Comparison of ENCODE assay signal across 38 cellular contexts in the genomic region with DNA sequence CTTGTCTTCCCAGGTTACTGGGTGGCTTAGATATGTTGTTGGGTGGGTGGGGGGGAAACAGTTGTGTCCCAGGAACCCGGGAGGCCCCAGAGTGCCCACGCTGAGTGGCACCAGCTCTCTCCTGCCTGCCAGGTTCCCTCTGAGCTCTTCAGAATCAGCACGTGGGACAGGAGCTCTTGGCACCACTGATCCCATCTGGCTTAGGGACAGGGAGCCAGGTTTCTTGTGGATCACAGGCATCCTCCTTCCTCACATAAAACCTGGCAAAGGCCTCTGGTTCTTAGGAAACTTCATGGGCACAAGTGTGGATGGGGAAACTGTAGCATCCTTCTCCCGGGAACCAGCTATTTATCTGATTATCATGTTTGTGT. TPM values are rescaled to one million over a fixed set of nuclear protein-coding genes. Genes with fewer than 3 reads are reported as not detected.
"Had no signal": no experiment of that assay in that cellular context is flagged by ENCODE, and none has a peak within 500 bp of the region (broad histone marks: within the 10 kb centered on the region; RNA-seq: fewer than 3 reads in every experiment).

No MANE protein-coding gene starts in this region.

- DNase-seq: activated CD4-positive, alpha-beta T cell treated with anti-CD3 and anti-CD28 coated beads, Interleukin-2, amount 10 ng/mL, durations not matched to agents 24 days and 14 days; activated CD4-positive, alpha-beta T cell treated with anti-CD3 and anti-CD28 coated beads, Interleukin-2, amount 50 U/mL, for 4 hours; activated CD4-positive, CD25-positive, alpha-beta regulatory T cell; activated CD8-positive, alpha-beta T cell treated with anti-CD3 and anti-CD28 coated beads for 36 hours; activated gamma-delta T cell treated with Interleukin-2 at 50 U/mL for 16 hours; activated naive CD4-positive, alpha-beta T cell treated with anti-CD3 and anti-CD28 coated beads for 36 hours; activated T-cell treated with anti-CD3 and anti-CD28 coated beads, Interleukin-2, amount 50 U/mL, for 24 hours; body of pancreas; caudate nucleus; Karpas-422; KBM-7; NCI-H1105; NCI-H1436; NCI-H1694 treated with DMSO at 0.1 percent for 48 hours; NCI-H2029; NCI-H2171; NCI-H510A; NCI-H526; NCI-H748 treated with DMSO at 0.1 percent for 48 hours; NK-92 treated with Interleukin-12 subunit alpha and Interleukin-12 subunit beta, amount 100 ng/mL, for 24 hours; PC-3; Peyer's patch; RPMI8226; SIG-M5; SW 1271; T-helper 1 cell; T-helper 2 cell; T-helper 9 cell had no signal

- H3K27ac ChIP-seq: adrenal gland, body of pancreas, breast epithelium, Peyer's patch, VCaP had no signal

- H3K9me3 ChIP-seq: adrenal gland, body of pancreas, breast epithelium, Peyer's patch had no signal

- ATAC-seq: activated CD8-positive, alpha-beta T cell treated with anti-CD3 and anti-CD28 coated beads for 36 hours; activated naive CD4-positive, alpha-beta T cell treated with anti-CD3 and anti-CD28 coated beads, Interleukin-2, amount 50 U/mL, for 72 hours; body of pancreas; PC-3; Right ventricle myocardium inferior; SK-N-SH treated with all-trans-retinoic acid at 6 μM for 48 hours had no signal

- H3K4me3 ChIP-seq: adrenal gland, body of pancreas, breast epithelium, Peyer's patch had no signal

- H3K4me1 ChIP-seq: adrenal gland, body of pancreas, breast epithelium, Peyer's patch had no signal

- H3K36me3 ChIP-seq: adrenal gland, breast epithelium, Peyer's patch had no signal

- H3K27me3 ChIP-seq: body of pancreas had no signal

RNA-seq across cellular contexts. Expression of a gene that starts 3.4 kb away (rescaled TPM):
- total RNA-seq: activated CD4-positive, alpha-beta T cell treated with anti-CD3 and anti-CD28 coated beads, Interleukin-2, amount 10 ng/mL, durations not matched to agents 24 days and 14 days; activated CD8-positive, alpha-beta memory T cell treated with anti-CD3 and anti-CD28 coated beads for 36 hours; activated CD8-positive, alpha-beta T cell treated with anti-CD3 and anti-CD28 coated beads for 36 hours; activated naive CD4-positive, alpha-beta T cell treated with anti-CD3 and anti-CD28 coated beads for 36 hours; activated T-helper 1 cell treated with anti-CD3 and anti-CD28 coated beads, Interleukin-12 subunit alpha, Interleukin-12 subunit beta, Interleukin-2, Interleukin-4 antibody, amounts not matched to agents 30 ng/mL and 10 ng/mL and 1 ng/mL, durations not matched to agents 14 hours and 24 hours and 36 hours; body of pancreas; MCF 10A; Peyer's patch; Right ventricle myocardium inferior; SK-MEL-5 had no signal

RNA-seq across cellular contexts. Expression of a gene that starts 8.9 kb away (rescaled TPM):
- total RNA-seq: activated CD4-positive, alpha-beta T cell treated with anti-CD3 and anti-CD28 coated beads, Interleukin-2, amount 10 ng/mL, durations not matched to agents 24 days and 14 days; activated CD8-positive, alpha-beta memory T cell treated with anti-CD3 and anti-CD28 coated beads for 36 hours; activated CD8-positive, alpha-beta T cell treated with anti-CD3 and anti-CD28 coated beads for 36 hours; activated naive CD4-positive, alpha-beta T cell treated with anti-CD3 and anti-CD28 coated beads for 36 hours; activated naive CD4-positive, alpha-beta T cell treated with anti-CD3 and anti-CD28 coated beads, Interleukin-2, amount 50 U/mL, for 72 hours; activated T-helper 1 cell treated with anti-CD3 and anti-CD28 coated beads, Interleukin-12 subunit alpha, Interleukin-12 subunit beta, Interleukin-2, Interleukin-4 antibody, amounts not matched to agents 30 ng/mL and 10 ng/mL and 1 ng/mL, durations not matched to agents 14 hours and 24 hours and 36 hours; MCF 10A; SK-MEL-5 had no signal
